12 cellular contexts compared by ENCODE assay signal in the genomic region with DNA sequence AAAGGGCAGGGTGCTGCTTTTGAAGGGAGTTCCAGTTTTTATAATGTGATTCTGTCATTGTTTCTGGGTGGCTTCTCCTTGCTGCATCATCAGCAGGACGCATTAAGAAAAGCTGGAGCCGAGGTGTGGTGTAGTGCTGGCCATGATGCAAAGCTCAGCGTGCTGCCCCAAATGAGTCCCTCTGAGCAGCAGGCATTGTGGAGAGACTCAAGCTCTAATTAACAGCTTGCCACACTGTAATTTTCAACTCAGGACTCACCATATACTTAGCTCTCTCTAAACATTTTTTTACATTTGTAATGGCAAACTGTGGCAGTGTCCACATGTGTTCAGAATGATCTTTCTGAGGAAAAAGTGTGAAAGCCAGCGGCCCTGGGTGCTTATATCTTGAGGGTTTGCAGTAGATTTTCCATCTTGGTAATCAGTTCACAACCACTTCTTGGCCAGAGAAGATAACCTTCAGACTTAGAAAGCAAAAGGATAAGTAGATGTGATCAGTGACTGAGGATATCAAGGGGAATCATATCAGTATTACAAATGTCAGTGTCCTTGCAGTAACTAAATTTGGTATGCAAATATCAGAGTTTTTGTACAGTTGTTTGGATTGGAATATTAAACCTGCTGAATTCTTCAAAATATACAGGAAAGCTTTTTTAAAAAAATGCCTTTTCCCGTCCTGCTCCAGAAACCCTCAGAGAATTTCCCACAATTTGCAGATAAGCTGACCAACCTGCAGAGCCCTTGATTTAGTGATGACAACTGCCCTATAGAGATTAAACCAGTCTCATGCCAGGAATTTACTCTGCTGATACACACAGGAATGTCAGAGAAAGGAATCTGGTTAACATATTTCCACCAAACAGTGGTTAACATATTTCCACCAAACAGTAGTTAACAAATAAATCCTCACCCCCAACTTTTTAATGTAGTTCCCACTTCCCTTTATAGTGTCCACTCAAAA.
A peak's percentile ranks its signal among the peaks of the same experiment; 100 is the strongest.
DNase-seq lines count a peak whose midpoint lies in the region; ATAC-seq, FAIRE-seq and TF ChIP-seq lines count a peak whose summit lies in the region.
"Had no signal": no experiment of that assay in that cellular context is flagged by ENCODE, and none has a peak within 500 bp of the region (broad histone marks: within the 10 kb centered on the region; RNA-seq: fewer than 3 reads in every experiment).

No MANE protein-coding gene starts in this region.

- H3K9me3 ChIP-seq in H1 (ENCODE audit: insufficient read depth in 2 of 2, low read depth in 1 of 2, low read length in 1 of 2) (no peaks in the 10 kb centered on the region), neural progenitor cell (ENCODE audit: low read depth) (no peaks in the 10 kb centered on the region), body of pancreas (no peaks in the 10 kb centered on the region)
- H3K9me3 ChIP-seq: ascending aorta, neutrophil had no signal

- H3F3A ChIP-seq in neural progenitor cell (ENCODE audit: low read depth) = peaks cover 2% of the 10 kb centered on the region

- FAIRE-seq in H1 (lab: Jason Lieb, UNC) = no peak

- H3K23ac ChIP-seq in H1 (ENCODE audit: insufficient read length) = no peak overlapping the region

- H3K56ac ChIP-seq in H1 (replicated peaks; ENCODE audit: insufficient read length, low read depth, low read length) = no peak overlapping the region

- peaks cover 1% of the 10 kb centered on the region for H3K36me3 Mint-ChIP-seq in neural progenitor cell

- no peak overlapping the region for H2AK5ac ChIP-seq in H1 (ENCODE audit: low read depth, low read length)

- H3K4me3 ChIP-seq in H1 (ENCODE audit: extremely low read depth in 1 of 4, insufficient read depth in 2 of 4, low read depth in 3 of 4, low read length in 4 of 4) = no peak overlapping the region
- no peak overlapping the region for H3K4me3 ChIP-seq in neural progenitor cell
- no peak overlapping the region for H3K4me3 ChIP-seq in body of pancreas
- H3K4me3 ChIP-seq: ascending aorta, PC-9 had no signal

- H3K4me1 ChIP-seq in H1 (replicated peaks in 1 of 4; ENCODE audit: control insufficient read depth in 3 of 4, insufficient read depth in 4 of 4, low read length in 3 of 4) (peaks cover 0 to 9% (median 4%) of the 10 kb centered on the region in 4 experiments; a peak in 3 of 7 replicates), neural progenitor cell (peaks cover 48% of the 10 kb centered on the region), body of pancreas (peaks cover 42% of the 10 kb centered on the region)

- no peak overlapping the region for H3K27ac ChIP-seq in H1 (ENCODE audit: low read depth, low read length)
- H3K27ac ChIP-seq in neural progenitor cell = peak overlapping the region; percentile 7
- no peak overlapping the region for H3K27ac ChIP-seq in body of pancreas
- H3K27ac ChIP-seq: neutrophil, PC-9 had no signal

- H2AFZ ChIP-seq in H1 (ENCODE audit: low read length) (no peak overlapping the region), neural progenitor cell (replicated peaks) (no peak overlapping the region)
- H2AFZ ChIP-seq: PC-9 had no signal

- no peak overlapping the region for H3K4me2 ChIP-seq in H1 (ENCODE audit: insufficient read depth in 1 of 2, low read depth in 2 of 2, low read length in 2 of 2)
- H3K4me2 ChIP-seq in neural progenitor cell = peak overlapping the region; percentile 44
- H3K4me2 ChIP-seq: PC-9 had no signal

- no peak overlapping the region for H3K27ac Mint-ChIP-seq in neural progenitor cell

- H3K79me2 ChIP-seq in H1 (ENCODE audit: control insufficient read depth in 1 of 2, insufficient read depth in 2 of 2, low read length in 2 of 2) (peaks cover 0 to 4% of the 10 kb centered on the region in 2 experiments; a peak in 1 of 4 replicates), neural progenitor cell (ENCODE audit: low read depth) (peaks cover 47% of the 10 kb centered on the region)

- H2BK5ac ChIP-seq in H1 (ENCODE audit: low read depth, low read length) = no peak overlapping the region

- H3K18ac ChIP-seq in H1 (ENCODE audit: extremely low read depth, low read length) = no peak overlapping the region

- no peak for TF ChIP-seq RAD21 in H1 (IDR thresholded peaks at IDR 0.05 in 1 of 2, conservative IDR thresholded peaks at IDR 0.05 in 1 of 2; ENCODE audit: low read depth in 2 of 2, low read length in 2 of 2)

- H3K9ac ChIP-seq in H1 (replicated peaks in 1 of 4; ENCODE audit: extremely low read depth in 1 of 4, low read depth in 3 of 4, low read length in 3 of 4) = no peak overlapping the region
- H3K9ac ChIP-seq in neural progenitor cell = no peak overlapping the region

- no peak overlapping the region for H2BK15ac ChIP-seq in H1 (ENCODE audit: low read length)

- CTCF ChIA-PET in H1 (lab: Charles Lee; ENCODE audit: partially characterized antibody) = interaction anchor here (0.6 to 1.5 kb wide), 2 partner anchors 11 to 199 kb away, joined by 3 to 4 read pairs; no protein-coding TSS in a partner anchor

- H3K79me1 ChIP-seq in H1 (ENCODE audit: low read depth, low read length) = peaks cover 3% of the 10 kb centered on the region; the same call in 1 of the 2 replicates

- TF ChIP-seq POLR2A in H1 (IDR thresholded peaks at IDR 0.05; ENCODE audit: control extremely low read depth in 1 of 2, low read depth in 2 of 2, low read length in 2 of 2) (no peak), body of pancreas (IDR thresholded peaks at IDR 0.05) (no peak)

- H4K8ac ChIP-seq in H1 (ENCODE audit: extremely low read depth, insufficient read depth, low read length) = no peak overlapping the region

- no peak overlapping the region for H2BK120ac ChIP-seq in H1 (replicated peaks; ENCODE audit: low read depth, low read length)

- H3K4me3 Mint-ChIP-seq in neural progenitor cell = no peak overlapping the region

- H3K14ac ChIP-seq in H1 (ENCODE audit: insufficient read length) = no peak overlapping the region

- H4K5ac ChIP-seq in H1 (ENCODE audit: insufficient read length, low read depth, low read length) = no peak overlapping the region

- TF ChIP-seq EP300 in H1 (IDR thresholded peaks at IDR 0.05; ENCODE audit: borderline replicate concordance in 1 of 2, low read depth in 2 of 2, low read length in 2 of 2) = no peak

- no peaks in the 10 kb centered on the region for H3K27me3 ChIP-seq in H1 (replicated peaks in 1 of 4; ENCODE audit: control insufficient read depth in 3 of 4, extremely low read depth in 1 of 4, insufficient read depth in 3 of 4, low read length in 3 of 4)
- H3K27me3 ChIP-seq in neural progenitor cell = no peaks in the 10 kb centered on the region
- no peaks in the 10 kb centered on the region for H3K27me3 ChIP-seq in body of pancreas
- H3K27me3 ChIP-seq: ascending aorta, neutrophil had no signal

- no peak overlapping the region for H4K91ac ChIP-seq in H1 (replicated peaks; ENCODE audit: insufficient read length, low read length)

- H3K4me1 Mint-ChIP-seq in neural progenitor cell = peaks cover 16% of the 10 kb centered on the region

- ATAC-seq in GM18520 (IDR thresholded peaks at IDR 0.05; ENCODE audit: unreplicated experiment) = no peak
- no peak for ATAC-seq in body of pancreas

- no peaks in the 10 kb centered on the region for H3K23me2 ChIP-seq in H1 (ENCODE audit: low read depth, low read length)

- H3K9me3 Mint-ChIP-seq in neural progenitor cell = peaks cover 2% of the 10 kb centered on the region

- H3K36me3 ChIP-seq in H1 (ENCODE audit: control insufficient read depth in 2 of 4, insufficient read depth in 4 of 4, low read length in 3 of 4) = no peaks in the 10 kb centered on the region
- no peaks in the 10 kb centered on the region for H3K36me3 ChIP-seq in neural progenitor cell
- H3K36me3 ChIP-seq in body of pancreas (replicated peaks in 1 of 2; ENCODE audit: insufficient read depth in 1 of 2, low read depth in 2 of 2) = no peaks in the 10 kb centered on the region
- H3K36me3 ChIP-seq: ascending aorta, neutrophil had no signal

- DNase-seq in GM03348 (ENCODE audit: low spot score) (peak; percentile 65), NCI-H2227 treated with DMSO at 0.1 percent for 48 hours (lab: John Stamatoyannopoulos, UW) (peak; percentile 93), H1 (ENCODE audit: low read depth in 1 of 2, low spot score in 2 of 2) (no peak), neural progenitor cell (ENCODE audit: low spot score) (peak; percentile 39), midbrain (lab: John Stamatoyannopoulos, UW) (no peak), body of pancreas (no peak)
- DNase-seq: Kasumi-1, left cardiac atrium, PC-9 had no signal

- H2BK20ac ChIP-seq in H1 (ENCODE audit: low read length) = no peak overlapping the region

- H4K20me1 ChIP-seq in H1 (replicated peaks in 1 of 2; ENCODE audit: control insufficient read depth in 1 of 2, insufficient read depth in 2 of 2, low read length in 2 of 2) = peaks cover 0 to 2% of the 10 kb centered on the region in 2 experiments
- peaks cover 7% of the 10 kb centered on the region for H4K20me1 ChIP-seq in neural progenitor cell (ENCODE audit: low read depth)

- no peak overlapping the region for H2BK12ac ChIP-seq in H1 (ENCODE audit: low read depth, low read length)

- no peak for TF ChIP-seq CTCF in H1 (IDR thresholded peaks at IDR 0.05; ENCODE audit: control extremely low read depth in 1 of 3, insufficient read depth in 1 of 3, low read depth in 1 of 3, low read length in 3 of 3)
- no peak for TF ChIP-seq CTCF in neural progenitor cell (IDR thresholded peaks at IDR 0.05)
- no peak for TF ChIP-seq CTCF in body of pancreas (IDR thresholded peaks at IDR 0.05)

- H3K27me3 Mint-ChIP-seq in neural progenitor cell (ENCODE audit: insufficient read depth, low read depth) = peaks cover 2% of the 10 kb centered on the region

- intact Hi-C loops in body of pancreas (cut with DNase I) = no loop called here

- POLR2A ChIA-PET in H1 (lab: Charles Lee; ENCODE audit: partially characterized antibody) = no interaction called here

- no peak overlapping the region for H3K4ac ChIP-seq in H1 (replicated peaks; ENCODE audit: insufficient read length, low read depth, low read length)

- 82% methylated on average over 5 of the region's 5 CpGs; no CpG with 5 or more reads in 1 of the 2 experiments for WGBS in H1 (ENCODE audit: extremely low coverage in 1 of 2, insufficient coverage in 1 of 2, insufficient read length in 1 of 2, insufficient replicate concordance in 2 of 2, low coverage in 1 of 2, low lambda C conversion rate in 2 of 2, missing lambda C conversion rate in 1 of 2), 2 experiments
- 69 to 80% methylated on average over 5 of the region's 5 CpGs for WGBS in body of pancreas, 2 donors

TF ChIP-seq in H1, 55 proteins besides CTCF, POLR2A, EP300 and RAD21:
- no peak for TF ChIP-seq RXRA (IDR thresholded peaks at IDR 0.05; ENCODE audit: insufficient read depth, low read depth, low read length)
- TF ChIP-seq GABPA (IDR thresholded peaks at IDR 0.05; ENCODE audit: borderline replicate concordance, insufficient read depth, low read length) = no peak
- no peak for TF ChIP-seq GTF2F1 (IDR thresholded peaks at IDR 0.05; ENCODE audit: borderline replicate concordance, low read depth, low read length)
- no peak for TF ChIP-seq SIN3A (conservative IDR thresholded peaks at IDR 0.05 in 1 of 2, IDR thresholded peaks at IDR 0.05 in 1 of 2; ENCODE audit: low read depth in 1 of 2, low read length in 2 of 2)
- TF ChIP-seq TEAD4 (IDR thresholded peaks at IDR 0.05; ENCODE audit: low read depth, low read length) = 0 out of 2 replicates have a peak, but pooled peaks have one; percentile 8
- TF ChIP-seq BRCA1 (IDR thresholded peaks at IDR 0.05; ENCODE audit: low read depth, low read length) = no peak
- no peak for TF ChIP-seq CHD2 (IDR thresholded peaks at IDR 0.05; ENCODE audit: low read length)

Comparison
In these comparisons a context has a peak if more than half of its experiments do, and no peak if none do; other contexts are left out.
1. DNase-seq: peak in GM03348 (single experiment), NCI-H2227 treated with DMSO at 0.1 percent for 48 hours (single experiment) and neural progenitor cell (single experiment); none in H1 (0 of 2), midbrain (single experiment) and body of pancreas (0 of 4).